Comparison of ENCODE assay signal across 12 cellular contexts in the genomic region with DNA sequence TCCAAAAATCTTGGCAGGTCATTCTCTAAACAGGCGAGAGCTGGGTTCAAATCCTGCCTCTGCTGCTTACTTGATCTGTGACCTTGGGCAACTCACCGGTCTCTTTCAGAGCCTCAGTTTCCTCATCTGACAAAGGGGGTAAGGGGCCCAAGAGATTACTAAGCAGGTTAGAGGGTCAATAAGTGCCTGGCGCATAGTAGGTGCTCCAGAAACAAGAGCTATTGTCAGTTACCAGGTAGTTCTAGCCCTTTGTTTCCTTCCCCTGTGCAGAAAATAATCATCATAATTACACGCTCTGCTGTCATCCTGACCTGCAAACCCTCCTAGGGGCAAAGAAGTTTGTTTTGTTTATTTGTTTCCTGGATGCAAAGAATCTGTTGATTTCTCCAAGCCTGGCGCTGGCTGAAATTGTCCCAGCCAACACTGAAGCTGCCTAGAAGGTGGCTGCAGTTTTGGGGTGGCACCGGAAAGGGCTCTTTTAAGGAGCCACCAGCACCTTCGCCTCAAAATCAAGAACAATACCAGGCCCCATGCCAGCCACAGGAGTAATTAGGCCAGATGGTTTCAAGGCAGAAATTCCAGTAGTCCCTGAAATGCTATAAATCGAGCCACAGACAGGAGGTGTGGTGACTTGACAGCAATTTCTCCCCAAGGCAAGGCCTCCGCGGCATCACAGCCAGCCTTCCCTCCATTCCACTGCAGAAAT. TPM values are rescaled to one million over a fixed set of nuclear protein-coding genes. Genes with fewer than 3 reads are reported as not detected.
DNase-seq lines count a peak whose midpoint lies in the region; ATAC-seq, FAIRE-seq and TF ChIP-seq lines count a peak whose summit lies in the region.
"Had no signal": no experiment of that assay in that cellular context is flagged by ENCODE, and none has a peak within 500 bp of the region (broad histone marks: within the 10 kb centered on the region; RNA-seq: fewer than 3 reads in every experiment).

No MANE protein-coding gene starts in this region.

- no peak overlapping the region for H3K4me3 ChIP-seq in small intestine (ENCODE audit: low read depth in 1 of 2, low read length in 2 of 2)
- H3K4me3 ChIP-seq in naive thymus-derived CD4-positive, alpha-beta T cell (ENCODE audit: low read length) = no peak overlapping the region

- no peak for FAIRE-seq in small intestine (lab: Jason Lieb, UNC)
- FAIRE-seq: RCC 7860 had no signal

- WGBS in small intestine, 3 donors = 35 to 59% (median 39%) methylated on average over 10 of the region's 10 CpGs

- H3K27me3 Mint-ChIP-seq in naive thymus-derived CD4-positive, alpha-beta T cell = peaks cover 0 to 7% (median 0%) of the 10 kb centered on the region in 5 donors

- H3K36me3 Mint-ChIP-seq in naive thymus-derived CD4-positive, alpha-beta T cell = no peaks in the 10 kb centered on the region

- no peaks in the 10 kb centered on the region for H3K27me3 ChIP-seq in small intestine (ENCODE audit: control insufficient read depth in 2 of 2, insufficient read depth in 2 of 2, low read length in 2 of 2)
- no peaks in the 10 kb centered on the region for H3K27me3 ChIP-seq in naive thymus-derived CD4-positive, alpha-beta T cell (ENCODE audit: control insufficient read depth in 2 of 2, insufficient read depth in 2 of 2, low read length in 2 of 2)

- TF ChIP-seq EP300 in Ishikawa (IDR thresholded peaks at IDR 0.05; ENCODE audit: borderline replicate concordance) = peak; percentile 69; the same call in 1 of the 2 replicates

- no peaks in the 10 kb centered on the region for H3K9me3 Mint-ChIP-seq in naive thymus-derived CD4-positive, alpha-beta T cell

- peak overlapping the region in 1 of 2 donors; percentile 74 for H3K27ac ChIP-seq in small intestine (ENCODE audit: low read depth in 1 of 2, low read length in 1 of 2)
- no peak overlapping the region for H3K27ac ChIP-seq in naive thymus-derived CD4-positive, alpha-beta T cell (ENCODE audit: low read depth, low read length)

- ATAC-seq in left ventricle myocardium superior = peak; percentile 57
- ATAC-seq in naive thymus-derived CD4-positive, alpha-beta T cell = no peak
- ATAC-seq in GM18907 (IDR thresholded peaks at IDR 0.05; ENCODE audit: unreplicated experiment) = no peak

- H3K36me3 ChIP-seq in small intestine (ENCODE audit: control insufficient read depth in 2 of 2, insufficient read depth in 2 of 2, low read length in 2 of 2) = no peaks in the 10 kb centered on the region
- H3K36me3 ChIP-seq in naive thymus-derived CD4-positive, alpha-beta T cell (ENCODE audit: control insufficient read depth in 2 of 3, insufficient read depth in 3 of 3, low read length in 3 of 3) = no peaks in the 10 kb centered on the region

- DNase-seq in astrocyte of the hippocampus (ENCODE audit: low read depth, low spot score) (peak; percentile 46), left ventricle myocardium superior (peak; percentile 60), small intestine (peak; percentile 64), NCI-H510A treated with DMSO at 0.1 percent for 48 hours (lab: John Stamatoyannopoulos, UW) (no peak), amygdala (lab: John Stamatoyannopoulos, UW) (no peak)
- DNase-seq in naive thymus-derived CD4-positive, alpha-beta T cell = no peak
- DNase-seq: activated CD4-positive, alpha-beta T cell treated with anti-CD3 and anti-CD28 coated beads for 1 hour; activated gamma-delta T cell treated with Interleukin-2 at 50 U/mL for 16 hours; NCI-H1436 had no signal

- no peak overlapping the region for H3K4me3 Mint-ChIP-seq in naive thymus-derived CD4-positive, alpha-beta T cell

- POLR2A ChIA-PET in naive thymus-derived CD4-positive, alpha-beta T cell (lab: Charles Lee) = no interaction called here

- intact Hi-C loops in left ventricle myocardium superior (cut with micrococcal nuclease) = no loop called here
- intact Hi-C loops in naive thymus-derived CD4-positive, alpha-beta T cell (cut with micrococcal nuclease) = no loop called here

- peak; percentile 26; the same call in 1 of the 2 replicates for TF ChIP-seq RAD21 in Ishikawa (IDR thresholded peaks at IDR 0.05; ENCODE audit: low read depth)

- H3K4me1 Mint-ChIP-seq in naive thymus-derived CD4-positive, alpha-beta T cell = peaks cover 16 to 35% (median 25%) of the 10 kb centered on the region in 7 donors

- CTCF ChIA-PET in naive thymus-derived CD4-positive, alpha-beta T cell (lab: Charles Lee) = no interaction called here

- peaks cover 0 to 14% of the 10 kb centered on the region in 2 donors for H3K4me1 ChIP-seq in small intestine (ENCODE audit: control insufficient read depth in 2 of 2, insufficient read depth in 1 of 2, low read depth in 1 of 2, low read length in 1 of 2)
- H3K4me1 ChIP-seq in naive thymus-derived CD4-positive, alpha-beta T cell (ENCODE audit: control insufficient read depth in 2 of 2, insufficient read depth in 2 of 2, low read length in 2 of 2) = peaks cover 10 to 16% of the 10 kb centered on the region in 2 donors

- H3K9me3 ChIP-seq in small intestine (ENCODE audit: control insufficient read depth, low read depth) = no peaks in the 10 kb centered on the region
- no peaks in the 10 kb centered on the region for H3K9me3 ChIP-seq in naive thymus-derived CD4-positive, alpha-beta T cell (ENCODE audit: control insufficient read depth in 2 of 3, low read length in 3 of 3)

- no peak overlapping the region for H3K27ac Mint-ChIP-seq in naive thymus-derived CD4-positive, alpha-beta T cell

TF ChIP-seq in Ishikawa, 13 proteins besides CTCF, POLR2A, EP300 and RAD21:
- TF ChIP-seq, protein P1, sequence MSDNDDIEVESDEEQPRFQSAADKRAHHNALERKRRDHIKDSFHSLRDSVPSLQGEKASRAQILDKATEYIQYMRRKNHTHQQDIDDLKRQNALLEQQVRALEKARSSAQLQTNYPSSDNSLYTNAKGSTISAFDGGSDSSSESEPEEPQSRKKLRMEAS (IDR thresholded peaks at IDR 0.05) = peak; percentile 64
- TF ChIP-seq TCF12 (IDR thresholded peaks at IDR 0.05; ENCODE audit: low read depth) (peak; percentile 95), FOXM1 (IDR thresholded peaks at IDR 0.05; ENCODE audit: borderline replicate concordance, low read depth) (0 out of 2 replicates have a peak, but pooled peaks have one; percentile 18), ZBTB7A (IDR thresholded peaks at IDR 0.05; ENCODE audit: low read depth) (no peak), NFIC (IDR thresholded peaks at IDR 0.05) (peak; percentile 95), YY1 (IDR thresholded peaks at IDR 0.05; ENCODE audit: low read depth) (peak; percentile 25; the same call in 1 of the 2 replicates), TEAD4 (IDR thresholded peaks at IDR 0.05) (peak; percentile 95), TAF1 (IDR thresholded peaks at IDR 0.05; ENCODE audit: low read depth) (0 out of 2 replicates have a peak, but pooled peaks have one; percentile 7)
- TF ChIP-seq, protein P2, sequence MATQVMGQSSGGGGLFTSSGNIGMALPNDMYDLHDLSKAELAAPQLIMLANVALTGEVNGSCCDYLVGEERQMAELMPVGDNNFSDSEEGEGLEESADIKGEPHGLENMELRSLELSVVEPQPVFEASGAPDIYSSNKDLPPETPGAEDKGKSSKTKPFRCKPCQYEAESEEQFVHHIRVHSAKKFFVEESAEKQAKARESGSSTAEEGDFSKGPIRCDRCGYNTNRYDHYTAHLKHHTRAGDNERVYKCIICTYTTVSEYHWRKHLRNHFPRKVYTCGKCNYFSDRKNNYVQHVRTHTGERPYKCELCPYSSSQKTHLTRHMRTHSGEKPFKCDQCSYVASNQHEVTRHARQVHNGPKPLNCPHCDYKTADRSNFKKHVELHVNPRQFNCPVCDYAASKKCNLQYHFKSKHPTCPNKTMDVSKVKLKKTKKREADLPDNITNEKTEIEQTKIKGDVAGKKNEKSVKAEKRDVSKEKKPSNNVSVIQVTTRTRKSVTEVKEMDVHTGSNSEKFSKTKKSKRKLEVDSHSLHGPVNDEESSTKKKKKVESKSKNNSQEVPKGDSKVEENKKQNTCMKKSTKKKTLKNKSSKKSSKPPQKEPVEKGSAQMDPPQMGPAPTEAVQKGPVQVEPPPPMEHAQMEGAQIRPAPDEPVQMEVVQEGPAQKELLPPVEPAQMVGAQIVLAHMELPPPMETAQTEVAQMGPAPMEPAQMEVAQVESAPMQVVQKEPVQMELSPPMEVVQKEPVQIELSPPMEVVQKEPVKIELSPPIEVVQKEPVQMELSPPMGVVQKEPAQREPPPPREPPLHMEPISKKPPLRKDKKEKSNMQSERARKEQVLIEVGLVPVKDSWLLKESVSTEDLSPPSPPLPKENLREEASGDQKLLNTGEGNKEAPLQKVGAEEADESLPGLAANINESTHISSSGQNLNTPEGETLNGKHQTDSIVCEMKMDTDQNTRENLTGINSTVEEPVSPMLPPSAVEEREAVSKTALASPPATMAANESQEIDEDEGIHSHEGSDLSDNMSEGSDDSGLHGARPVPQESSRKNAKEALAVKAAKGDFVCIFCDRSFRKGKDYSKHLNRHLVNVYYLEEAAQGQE (IDR thresholded peaks at IDR 0.05; ENCODE audit: low read depth) = no peak
- TF ChIP-seq, protein P3, sequence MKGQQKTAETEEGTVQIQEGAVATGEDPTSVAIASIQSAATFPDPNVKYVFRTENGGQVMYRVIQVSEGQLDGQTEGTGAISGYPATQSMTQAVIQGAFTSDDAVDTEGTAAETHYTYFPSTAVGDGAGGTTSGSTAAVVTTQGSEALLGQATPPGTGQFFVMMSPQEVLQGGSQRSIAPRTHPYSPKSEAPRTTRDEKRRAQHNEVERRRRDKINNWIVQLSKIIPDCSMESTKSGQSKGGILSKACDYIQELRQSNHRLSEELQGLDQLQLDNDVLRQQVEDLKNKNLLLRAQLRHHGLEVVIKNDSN (IDR thresholded peaks at IDR 0.05) = peak; percentile 31; the same call in 1 of the 2 replicates

RNA-seq across cellular contexts. Expression of a gene that starts 10.2 kb away (rescaled TPM):
- total RNA-seq in left ventricle myocardium superior = 79.8 TPM
- 10 to 100 TPM in 1 of 3 donors, 1 to 10 TPM in 2; 6.7 to 10.5 (median 6.8) TPM for polyA plus RNA-seq in small intestine
- total RNA-seq in naive thymus-derived CD4-positive, alpha-beta T cell = 10 to 100 TPM; 15.7 to 24.2 (median 19.8) TPM
- 10 to 100 TPM; 12.0 to 13.3 TPM for polyA plus RNA-seq in naive thymus-derived CD4-positive, alpha-beta T cell

RNA-seq across cellular contexts. Expression of a gene that starts 56.4 kb away (rescaled TPM):
- 7.3 TPM for total RNA-seq in left ventricle myocardium superior
- 10 to 100 TPM; 13.1 to 19.5 (median 17.2) TPM for polyA plus RNA-seq in small intestine
- 10 to 100 TPM; 18.7 to 45.9 (median 25.0) TPM for total RNA-seq in naive thymus-derived CD4-positive, alpha-beta T cell
- 10 to 100 TPM; 69.6 to 80.3 TPM for polyA plus RNA-seq in naive thymus-derived CD4-positive, alpha-beta T cell

Comparison
In these comparisons a context has a peak if more than half of its experiments do, and no peak if none do; other contexts are left out.
1. DNase-seq: peak in astrocyte of the hippocampus (single experiment), left ventricle myocardium superior (single experiment) and small intestine (single experiment); none in naive thymus-derived CD4-positive, alpha-beta T cell (0 of 9), NCI-H510A treated with DMSO at 0.1 percent for 48 hours (single experiment) and amygdala (0 of 56).